In genomic region chr1:27526569-27527222, GRCh38 we compare ENCODE assay signal across 8 cellular contexts. TPM values are rescaled to one million over a fixed set of nuclear protein-coding genes. Genes with fewer than 3 reads are reported as not detected.
A peak's percentile ranks its signal among the peaks of the same experiment; 100 is the strongest.
DNase-seq lines count a peak whose midpoint lies in the region; ATAC-seq and TF ChIP-seq lines count a peak whose summit lies in the region.

No MANE protein-coding gene starts in this region.

- peak overlapping the region; percentile 88 for H3K4me2 ChIP-seq in Loucy (ENCODE audit: low read depth, low read length, poor library complexity, severe bottlenecking)
- no peak overlapping the region for H3K4me2 ChIP-seq in mammary epithelial cell (ENCODE audit: insufficient read depth, low read depth, low read length)
- peak overlapping the region; percentile 2 for H3K4me2 ChIP-seq in neural cell (ENCODE audit: low read length)

- H3K36me3 ChIP-seq in Loucy (ENCODE audit: insufficient read depth, low read length) (no peaks in the 10 kb centered on the region; the same call in 1 of the 2 replicates), mammary epithelial cell (ENCODE audit: insufficient read depth, low read length) (no peaks in the 10 kb centered on the region), neural cell (ENCODE audit: insufficient read depth, low read length) (no peaks in the 10 kb centered on the region)

- H3K27ac Mint-ChIP-seq in Calu3 (ENCODE audit: unreplicated experiment), result peak overlapping the region; percentile 51

- H3K4me3 ChIP-seq in Loucy (ENCODE audit: low read length, poor library complexity, severe bottlenecking) (peak overlapping the region; percentile 64), mammary epithelial cell (replicated peaks in 1 of 3; ENCODE audit: insufficient read depth in 1 of 3, low read depth in 2 of 3, low read length in 3 of 3) (no peak overlapping the region), neural cell (ENCODE audit: low read length) (peak overlapping the region; percentile 54)

- H2AFZ ChIP-seq in Loucy (ENCODE audit: low read length) (no peak overlapping the region), mammary epithelial cell (ENCODE audit: low read depth, low read length) (no peak overlapping the region), neural cell (ENCODE audit: low read depth, low read length) (no peak overlapping the region)

- H4K20me1 ChIP-seq in Loucy (ENCODE audit: insufficient read depth, low read length, poor library complexity, severe bottlenecking), result no peaks in the 10 kb centered on the region
- no peaks in the 10 kb centered on the region for H4K20me1 ChIP-seq in mammary epithelial cell (ENCODE audit: insufficient read depth, low read length)
- no peaks in the 10 kb centered on the region for H4K20me1 ChIP-seq in neural cell (ENCODE audit: insufficient read depth)

- no peak for TF ChIP-seq EP300 in neural cell (conservative IDR thresholded peaks at IDR 0.05; ENCODE audit: poor library complexity, severe bottlenecking)

- no peak overlapping the region for H3K4me3 Mint-ChIP-seq in Calu3 (ENCODE audit: low read depth, unreplicated experiment)

- intact Hi-C loops in Calu3 (cut with micrococcal nuclease; ENCODE audit: unreplicated experiment), result no loop called here
- intact Hi-C loops in mammary epithelial cell (cut with micrococcal nuclease), result no loop called here

- no peaks in the 10 kb centered on the region for H3F3A ChIP-seq in Loucy (ENCODE audit: low read depth)
- H3F3A ChIP-seq in neural cell (ENCODE audit: insufficient read depth, low read length, poor library complexity, severe bottlenecking), result peaks cover 4% of the 10 kb centered on the region

- peaks cover 12% of the 10 kb centered on the region for H3K4me1 Mint-ChIP-seq in Calu3 (ENCODE audit: low read depth, unreplicated experiment)

- ATAC-seq in HG02870 (IDR thresholded peaks at IDR 0.05; ENCODE audit: unreplicated experiment) (no peak), GM21825 (IDR thresholded peaks at IDR 0.05; ENCODE audit: unreplicated experiment) (no peak)

- no TSS peak for BruUV-seq in Calu3 (replicated peaks; lab: Mats Ljungman, UMichigan)
- BruUV-seq in mammary epithelial cell (replicated peaks; lab: Mats Ljungman, UMichigan), result no TSS peak

- H3K27me3 ChIP-seq in Loucy (ENCODE audit: insufficient read depth, low read length, poor library complexity, severe bottlenecking), result no peaks in the 10 kb centered on the region
- no peaks in the 10 kb centered on the region for H3K27me3 ChIP-seq in mammary epithelial cell (ENCODE audit: insufficient read depth, low read length)
- H3K27me3 ChIP-seq in neural cell (ENCODE audit: insufficient read depth, low read depth, low read length), result no peaks in the 10 kb centered on the region

- no peak for TF ChIP-seq CTCF in Calu3 (IDR thresholded peaks at IDR 0.05; ENCODE audit: unreplicated experiment)
- no peak for TF ChIP-seq CTCF in Loucy (conservative IDR thresholded peaks at IDR 0.05; ENCODE audit: low read length)
- no peak for TF ChIP-seq CTCF in mammary epithelial cell (conservative IDR thresholded peaks at IDR 0.05 in 1 of 2, IDR thresholded peaks at IDR 0.05 in 1 of 2; ENCODE audit: extremely low read depth in 1 of 2, insufficient read depth in 1 of 2, low read depth in 1 of 2, low read length in 2 of 2)
- no peak for TF ChIP-seq CTCF in neural cell (IDR thresholded peaks at IDR 0.05; ENCODE audit: poor library complexity, severe bottlenecking)

- no peaks in the 10 kb centered on the region for H3K9me3 Mint-ChIP-seq in Calu3 (ENCODE audit: low read depth, unreplicated experiment)

- H3K27ac ChIP-seq in mammary epithelial cell (ENCODE audit: insufficient read depth, low read depth, low read length), result peak overlapping the region; percentile 81
- peak overlapping the region; percentile 87 for H3K27ac ChIP-seq in neural cell (ENCODE audit: low read length)

- dilution Hi-C loops in mammary epithelial cell (cut with HindIII; ENCODE audit: low sequenced_read_pairs), result no loop called here

- no peaks in the 10 kb centered on the region for H3K27me3 Mint-ChIP-seq in Calu3 (ENCODE audit: unreplicated experiment)

- H3K9ac ChIP-seq in Loucy (ENCODE audit: low read depth, low read length, poor library complexity, severe bottlenecking) (peak overlapping the region; percentile 75), mammary epithelial cell (ENCODE audit: insufficient read depth, low read length) (peak overlapping the region; percentile 82), neural cell (ENCODE audit: low read length) (peak overlapping the region; percentile 65)

- H3K36me3 Mint-ChIP-seq in Calu3 (ENCODE audit: insufficient read depth, unreplicated experiment), result peaks cover 16% of the 10 kb centered on the region

- TF ChIP-seq RAD21 in neural cell (conservative IDR thresholded peaks at IDR 0.05), result no peak

- no peaks in the 10 kb centered on the region for H3K9me2 ChIP-seq in Loucy (replicated peaks; ENCODE audit: low read depth, low read length)
- H3K9me2 ChIP-seq in neural cell (ENCODE audit: insufficient read depth, low read length), result no peaks in the 10 kb centered on the region

- H3K9me3 ChIP-seq in Loucy (ENCODE audit: insufficient read depth, low read depth, low read length) (no peaks in the 10 kb centered on the region), mammary epithelial cell (replicated peaks; ENCODE audit: insufficient read depth, low read length) (no peaks in the 10 kb centered on the region), neural cell (ENCODE audit: low read length) (no peaks in the 10 kb centered on the region)

- WGBS in mammary epithelial cell (ENCODE audit: low coverage, missing lambda C conversion rate), result 42% methylated on average over 7 of the region's 10 CpGs

- CTCF ChIA-PET in Calu3 (lab: Charles Lee) (interaction anchor here (0.6 kb wide), 1 partner anchor 104 kb away, joined by 5 read pairs; no protein-coding TSS in a partner anchor), mammary epithelial cell (lab: Charles Lee; ENCODE audit: low non-redundant PET) (no interaction called here)

- peaks cover 58% of the 10 kb centered on the region for H3K4me1 ChIP-seq in Loucy (ENCODE audit: insufficient read depth, low read length, poor library complexity, severe bottlenecking)
- peaks cover 77% of the 10 kb centered on the region for H3K4me1 ChIP-seq in mammary epithelial cell (ENCODE audit: insufficient read depth, low read length)

- DNase-seq in Calu3 (no peak), mammary epithelial cell (peak; percentile 55), GM19240 (ENCODE audit: insufficient read length, low spot score) (no peak)
- DNase-seq in activated effector memory CD4-positive, alpha-beta T cell treated with anti-CD3 and anti-CD28 coated beads, Interleukin-2, amount 50 U/mL, for 16 hours, result no peak

- peaks cover 23% of the 10 kb centered on the region; the same call in 1 of the 2 replicates for H3K79me2 ChIP-seq in Loucy (ENCODE audit: insufficient read depth, low read length)
- no peaks in the 10 kb centered on the region for H3K79me2 ChIP-seq in mammary epithelial cell (ENCODE audit: insufficient read depth, low read length)
- H3K79me2 ChIP-seq in neural cell (replicated peaks; ENCODE audit: insufficient read depth, low read length), result no peaks in the 10 kb centered on the region

- in situ Hi-C loops in mammary epithelial cell (cut with MboI; ENCODE audit: low sequenced_read_pairs in 2 of 2), result no loop called here

TF ChIP-seq in neural cell, 6 proteins besides CTCF, POLR2A, EP300 and RAD21:
- TF ChIP-seq POLR2AphosphoS5 (IDR thresholded peaks at IDR 0.05), result no peak
- peak; percentile 62 for TF ChIP-seq MXI1 (conservative IDR thresholded peaks at IDR 0.05; ENCODE audit: poor library complexity, severe bottlenecking)
- TF ChIP-seq TAF1 (IDR thresholded peaks at IDR 0.05; ENCODE audit: low read depth), result no peak
- TF ChIP-seq EZH2 (IDR thresholded peaks at IDR 0.05; ENCODE audit: borderline replicate concordance, insufficient read depth, low read length, poor library complexity, severe bottlenecking), result no peak

RNA-seq across cellular contexts. Expression of gene WASF2, which starts 36.7 kb away (rescaled TPM):
- total RNA-seq in Calu3 (2022) (79.5 and 84.2 TPM in 2 replicates), mammary epithelial cell (100 to 1,000 TPM in 1 of 2 donors, 10 to 100 TPM in 1; 32.2 to 138 TPM)
- polyA plus RNA-seq in mammary epithelial cell (58.1 TPM), neural cell (2.5 and 3.3 TPM in 2 replicates)
- polyA minus RNA-seq in mammary epithelial cell (246 TPM), neural cell (7.5 and 9.3 TPM in 2 replicates)

Comparison
In these comparisons a context has a peak if more than half of its experiments do, and no peak if none do; other contexts are left out.
1. H3K4me3 ChIP-seq: peak in Loucy (single experiment) and neural cell (single experiment); none in mammary epithelial cell (0 of 3).
2. Peak in every context shown above with its lines, with median percentiles within 50 percentile points of each other: H3K9ac ChIP-seq.